In genomic region chr12:14560904-14561574, GRCh38 we compare ENCODE assay signal across 15 cellular contexts. TPM values are rescaled to one million over a fixed set of nuclear protein-coding genes. Genes with fewer than 3 reads are reported as not detected.
"Had no signal": no experiment of that assay in that cellular context is flagged by ENCODE, and none has a peak within 500 bp of the region (broad histone marks: within the 10 kb centered on the region; RNA-seq: fewer than 3 reads in every experiment).

No MANE protein-coding gene starts in this region.

- ATAC-seq: activated T-helper 17 cell treated with anti-CD3 and anti-CD28 coated beads, Interleukin-2, amount 50 U/mL, for 72 hours; stimulated activated effector memory CD8-positive, alpha-beta T cell treated with anti-CD3 and anti-CD28 coated beads, Interleukin-12 subunit alpha, Interleukin-12 subunit beta, amount 100 ng/mL, for 72 hours had no signal

- H3K27me3 ChIP-seq: adrenal gland, right atrium auricular region had no signal

- H3K4me3 ChIP-seq: adrenal gland, right atrium auricular region had no signal

- H3K36me3 ChIP-seq: adrenal gland, right atrium auricular region had no signal

- H3K27ac ChIP-seq: adrenal gland, right atrium auricular region had no signal

- H3K9me3 ChIP-seq: adrenal gland, right atrium auricular region had no signal

- FAIRE-seq: TTC549 had no signal

- H3K4me1 ChIP-seq: adrenal gland had no signal

- DNase-seq: activated CD4-positive, alpha-beta T cell treated with anti-CD3 and anti-CD28 coated beads, Interleukin-2, amount 10 ng/mL, durations not matched to agents 7 days and 5 days; activated CD4-positive, CD25-positive, alpha-beta regulatory T cell; activated CD8-positive, alpha-beta memory T cell treated with anti-CD3 and anti-CD28 coated beads for 24 hours; activated naive CD4-positive, alpha-beta T cell treated with anti-CD3 and anti-CD28 coated beads for 36 hours; adrenal gland; head of caudate nucleus; left cardiac atrium; mesenchymal stem cell; naive B cell; T-helper 2 cell; trophoblast cell had no signal

RNA-seq across cellular contexts. Expression of gene PLBD1, which starts 6.6 kb away (rescaled TPM):
- total RNA-seq: activated CD4-positive, alpha-beta T cell treated with anti-CD3 and anti-CD28 coated beads, Interleukin-2, amount 10 ng/mL, durations not matched to agents 7 days and 5 days; activated naive CD4-positive, alpha-beta T cell treated with anti-CD3 and anti-CD28 coated beads for 36 hours; activated T-helper 17 cell treated with anti-CD3 and anti-CD28 coated beads, Interleukin-2, amount 50 U/mL, for 72 hours had no signal
